Comparison of ENCODE assay signal across 8 cellular contexts in the genomic region with DNA sequence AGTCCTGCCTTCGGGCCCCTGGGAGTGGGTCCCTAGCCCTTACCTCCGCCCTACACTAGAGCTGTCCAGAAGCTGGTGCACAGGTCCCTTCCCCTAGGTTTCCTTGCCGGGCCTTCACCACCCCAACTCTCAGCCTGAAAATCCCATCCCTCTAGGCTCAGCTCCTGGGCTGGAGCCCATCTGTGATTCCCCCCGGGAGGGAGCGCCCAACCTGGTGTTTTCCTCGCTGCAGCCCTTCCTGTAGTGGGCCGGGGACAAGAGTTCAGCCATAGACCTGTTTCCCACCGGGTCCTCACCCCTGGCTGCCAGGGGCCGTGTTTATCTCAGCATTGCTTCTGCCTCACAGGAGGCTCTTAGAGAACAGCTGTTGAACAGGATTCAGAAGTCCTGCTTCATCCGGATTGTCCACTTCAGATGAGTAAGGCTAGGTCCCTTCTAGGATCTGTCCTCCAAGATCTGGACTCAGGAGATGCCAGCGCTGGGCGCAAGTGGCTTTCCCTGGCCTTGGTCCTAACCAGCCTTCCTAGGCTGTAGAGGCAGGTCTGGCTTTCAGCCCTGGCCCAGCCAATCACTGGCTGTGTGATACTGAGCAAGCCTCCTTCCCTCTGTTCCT. TPM values are rescaled to one million over a fixed set of nuclear protein-coding genes. Genes with fewer than 3 reads are reported as not detected.
DNase-seq lines count a peak whose midpoint lies in the region; ATAC-seq and TF ChIP-seq lines count a peak whose summit lies in the region.

No MANE protein-coding gene starts in this region.

- DNase-seq in EH (ENCODE audit: low read depth) (peak; percentile 34), Peyer's patch (peak in 1 of 3 donors; percentile 47), fibroblast of pulmonary artery (ENCODE audit: low read depth) (peak; percentile 25), ovary (peak in 2 of 5 donors; percentile 44 to 59), foreskin keratinocyte (no peak)

- intact Hi-C loops in ovary (cut with DNase I): no loop called here

- no peak for TF ChIP-seq EP300 in ovary (IDR thresholded peaks at IDR 0.05)

- H3K27ac ChIP-seq in Peyer's patch (peak overlapping the region; percentile 78 to 91 (median 86)), ovary (no peak overlapping the region), foreskin keratinocyte (no peak overlapping the region)

- TF ChIP-seq CTCF in Peyer's patch (IDR thresholded peaks at IDR 0.05): no peak
- TF ChIP-seq CTCF in fibroblast of pulmonary artery (IDR thresholded peaks at IDR 0.05; ENCODE audit: low read length, missing control alignments): no peak
- TF ChIP-seq CTCF in ovary (IDR thresholded peaks at IDR 0.05): no peak
- no peak for TF ChIP-seq CTCF in foreskin keratinocyte (conservative IDR thresholded peaks at IDR 0.05)

- peak overlapping the region; percentile 75 to 88 (median 85) for H3K4me3 ChIP-seq in Peyer's patch
- H3K4me3 ChIP-seq in fibroblast of pulmonary artery (replicated peaks; ENCODE audit: low read depth, low read length): peak overlapping the region; percentile 63
- peak overlapping the region; percentile 60 for H3K4me3 ChIP-seq in ovary

- no peaks in the 10 kb centered on the region for H3K27me3 ChIP-seq in Peyer's patch
- H3K27me3 ChIP-seq in ovary: no peaks in the 10 kb centered on the region
- peaks cover 19% of the 10 kb centered on the region for H3K27me3 ChIP-seq in foreskin keratinocyte

- H3K36me3 ChIP-seq in Peyer's patch (no peaks in the 10 kb centered on the region), ovary (no peaks in the 10 kb centered on the region)

- 7 to 24% (median 18%) methylated on average over 9 to 12 of the region's 12 CpGs for WGBS in ovary, 3 donors

- TF ChIP-seq POLR2A in Peyer's patch (IDR thresholded peaks at IDR 0.05) (no peak), ovary (IDR thresholded peaks at IDR 0.05) (no peak)

- H3K9me3 ChIP-seq in Peyer's patch: no peaks in the 10 kb centered on the region
- no peaks in the 10 kb centered on the region for H3K9me3 ChIP-seq in ovary

- no peak for ATAC-seq in GM18511 (IDR thresholded peaks at IDR 0.05; ENCODE audit: unreplicated experiment)
- no peak for ATAC-seq in foreskin keratinocyte
- no peak for ATAC-seq in esophagus mucosa
- no peak for ATAC-seq in HG02840 (IDR thresholded peaks at IDR 0.05; ENCODE audit: low FRiP score, unreplicated experiment)

- peaks cover 4 to 52% (median 12%) of the 10 kb centered on the region in 4 donors for H3K4me1 ChIP-seq in Peyer's patch
- peaks cover 11% of the 10 kb centered on the region for H3K4me1 ChIP-seq in ovary (ENCODE audit: insufficient read depth)
- H3K4me1 ChIP-seq in foreskin keratinocyte: peaks cover 5% of the 10 kb centered on the region

RNA-seq across cellular contexts. Expression of gene GLIPR2, which starts 1.0 kb away (rescaled TPM):
- total RNA-seq in Peyer's patch (10 to 100 TPM in 2 of 4 donors, 1 to 10 TPM in 2; 8.6 to 31.4 (median 11.6) TPM), ovary (10 to 100 TPM in 6 of 7 donors, 1 to 10 TPM in 1; 8.3 to 30.9 (median 16.0) TPM), foreskin keratinocyte (2.4 and 4.2 TPM in 2 replicates), esophagus mucosa (8.8 TPM)
- polyA plus RNA-seq in ovary (10 to 100 TPM; 13.6 to 34.6 TPM), foreskin keratinocyte (2.9 and 5.0 TPM in 2 replicates)

RNA-seq across cellular contexts. Expression of gene CCIN, which starts 31.7 kb away (rescaled TPM):
- total RNA-seq in Peyer's patch: not detected
- total RNA-seq in ovary: under 1 TPM in 3 of 7 donors, not detected in 4; 0.15 to 0.28 (median 0.27) TPM
- under 1 TPM in 1 of 2 donors, not detected in 1; 0.33 TPM for polyA plus RNA-seq in ovary
- total RNA-seq in foreskin keratinocyte: 0.14 TPM in 1 of 2 replicates, not detected in the other
- 0.12 TPM in 1 of 2 replicates, not detected in the other for polyA plus RNA-seq in foreskin keratinocyte
- total RNA-seq in esophagus mucosa: not detected

RNA-seq across cellular contexts. Expression of gene CLTA, which starts 53.2 kb away (rescaled TPM):
- total RNA-seq in Peyer's patch (100 to 1,000 TPM; 131 to 150 (median 133) TPM), ovary (100 to 1,000 TPM; 170 to 223 (median 202) TPM), foreskin keratinocyte (249 and 260 TPM in 2 replicates), esophagus mucosa (169 TPM)
- polyA plus RNA-seq in ovary (100 to 1,000 TPM; 242 to 243 TPM), foreskin keratinocyte (307 and 311 TPM in 2 replicates)

Comparison
In these comparisons a context has a peak if more than half of its experiments do, and no peak if none do; other contexts are left out.
1. DNase-seq: peak in EH (single experiment) and fibroblast of pulmonary artery (single experiment); none in foreskin keratinocyte (0 of 2).
2. H3K27ac ChIP-seq: peak in Peyer's patch (4 of 4); none in ovary (0 of 2) and foreskin keratinocyte (single experiment).
3. Peak in every context shown above with its lines, with median percentiles within 50 percentile points of each other: H3K4me3 ChIP-seq.